10 cellular contexts compared by ENCODE assay signal in the genomic region with DNA sequence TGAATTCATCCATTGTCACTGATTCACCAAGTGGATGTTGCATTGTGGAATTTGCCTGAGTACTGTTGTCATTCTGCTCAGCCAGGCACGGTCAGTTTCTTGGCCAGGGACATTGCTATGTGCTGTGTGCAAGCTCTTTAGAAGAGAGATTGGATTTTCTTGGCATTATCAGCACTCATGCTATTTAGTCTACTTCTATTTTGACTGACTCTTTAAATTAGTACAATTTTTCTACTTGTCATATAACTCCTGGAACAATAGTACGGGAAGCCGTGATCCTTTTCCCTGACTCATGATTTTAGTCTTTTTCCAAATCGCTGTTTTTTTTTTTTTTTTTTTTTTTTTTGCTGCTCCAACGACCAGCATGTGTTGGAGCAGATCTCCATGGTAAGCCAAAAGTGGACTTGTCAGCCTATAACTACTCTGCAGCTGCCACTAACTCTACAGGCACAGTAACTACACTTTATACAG.
DNase-seq lines count a peak whose midpoint lies in the region; TF ChIP-seq lines count a peak whose summit lies in the region.
"Had no signal": no experiment of that assay in that cellular context is flagged by ENCODE, and none has a peak within 500 bp of the region (broad histone marks: within the 10 kb centered on the region; RNA-seq: fewer than 3 reads in every experiment).

No MANE protein-coding gene starts in this region.

- intact Hi-C loops in MCF 10A (cut with micrococcal nuclease) (no loop called here), breast epithelium (cut with DNase I; ENCODE audit: low total_unique reads) (no loop called here), vagina (cut with DNase I) (no loop called here)

- DNase-seq in MCF 10A (ENCODE audit: unreplicated experiment) (no peak), breast epithelium (ENCODE audit: low spot score in 2 of 2) (no peak), midbrain (lab: John Stamatoyannopoulos, UW) (peak; percentile 41), vagina (ENCODE audit: extremely low spot score in 2 of 2) (no peak), HPDE6-E6E7 (ENCODE audit: extremely low spot score) (no peak), amniotic stem cell (lab: John Stamatoyannopoulos, UW) (no peak)
- no peak for DNase-seq in stimulated activated CD4-positive, alpha-beta T cell treated with anti-CD3 and anti-CD28 coated beads, Interleukin-1b, Interleukin-23, amount 100 ng/mL, for 48 hours
- DNase-seq: BE2C, NCI-H2029 had no signal

- CTCF ChIA-PET in MCF 10A (lab: Yijun Ruan, JAX) = interaction anchor here (1.4 kb wide), 1 partner anchor 18 kb away, joined by 4 read pairs; no protein-coding TSS in a partner anchor

- TF ChIP-seq CTCF in MCF 10A (IDR thresholded peaks at IDR 0.05; ENCODE audit: unreplicated experiment) = no peak
- TF ChIP-seq CTCF in breast epithelium (IDR thresholded peaks at IDR 0.05) = no peak
- no peak for TF ChIP-seq CTCF in vagina (IDR thresholded peaks at IDR 0.05)

- H3K36me3 Mint-ChIP-seq in MCF 10A (ENCODE audit: insufficient read depth, unreplicated experiment) = peaks cover 99% of the 10 kb centered on the region

- no peak overlapping the region for H3K9ac ChIP-seq in endocrine pancreas (ENCODE audit: control insufficient read depth, insufficient read depth, low read length)

- BruUV-seq in MCF 10A (replicated peaks; lab: Mats Ljungman, UMichigan) = no TSS peak

- H3K4me3 ChIP-seq in breast epithelium = no peak overlapping the region
- peak overlapping the region; percentile 63 for H3K4me3 ChIP-seq in endocrine pancreas (ENCODE audit: control insufficient read depth, insufficient read depth, low read length)
- no peak overlapping the region for H3K4me3 ChIP-seq in vagina

- no peaks in the 10 kb centered on the region for H3K9me3 Mint-ChIP-seq in MCF 10A (ENCODE audit: unreplicated experiment)

- peak overlapping the region; percentile 39 for H3K27ac Mint-ChIP-seq in MCF 10A (ENCODE audit: low read depth, unreplicated experiment)

- no peak overlapping the region for H3K4me3 Mint-ChIP-seq in MCF 10A (ENCODE audit: unreplicated experiment)

- H3K27ac ChIP-seq in breast epithelium (no peak overlapping the region), vagina (peak overlapping the region; percentile 12)

- no peaks in the 10 kb centered on the region for H3K27me3 Mint-ChIP-seq in MCF 10A (ENCODE audit: insufficient read depth, unreplicated experiment)

- TF ChIP-seq POLR2A in breast epithelium (IDR thresholded peaks at IDR 0.05) = no peak
- TF ChIP-seq POLR2A in vagina (IDR thresholded peaks at IDR 0.05) = no peak

- H3K36me3 ChIP-seq in breast epithelium = no peaks in the 10 kb centered on the region
- H3K36me3 ChIP-seq in endocrine pancreas (ENCODE audit: control insufficient read depth, insufficient read depth, low read length) = no peaks in the 10 kb centered on the region
- H3K36me3 ChIP-seq in vagina = no peaks in the 10 kb centered on the region

- POLR2A ChIA-PET in MCF 10A (lab: Yijun Ruan, JAX) = interaction anchor here (1.1 kb wide), 1 partner anchor 231 kb away, joined by 3 read pairs; no protein-coding TSS in a partner anchor

- H3K4me1 ChIP-seq in breast epithelium = no peaks in the 10 kb centered on the region
- peaks cover 25% of the 10 kb centered on the region for H3K4me1 ChIP-seq in endocrine pancreas (ENCODE audit: control insufficient read depth, insufficient read depth, low read length)
- H3K4me1 ChIP-seq in vagina = peaks cover 10% of the 10 kb centered on the region
- H3K4me1 ChIP-seq: BE2C had no signal

- peaks cover 4% of the 10 kb centered on the region for H3K4me1 Mint-ChIP-seq in MCF 10A (ENCODE audit: insufficient read depth, unreplicated experiment)

- H3K9me3 ChIP-seq in breast epithelium (no peaks in the 10 kb centered on the region), endocrine pancreas (ENCODE audit: control insufficient read depth, low read length) (no peaks in the 10 kb centered on the region), vagina (no peaks in the 10 kb centered on the region)
- H3K9me3 ChIP-seq: BE2C had no signal

- H3K27me3 ChIP-seq in breast epithelium (no peaks in the 10 kb centered on the region), endocrine pancreas (ENCODE audit: control insufficient read depth, insufficient read depth, low read length) (no peaks in the 10 kb centered on the region), vagina (no peaks in the 10 kb centered on the region)
- H3K27me3 ChIP-seq: BE2C had no signal
